In the genomic region with DNA sequence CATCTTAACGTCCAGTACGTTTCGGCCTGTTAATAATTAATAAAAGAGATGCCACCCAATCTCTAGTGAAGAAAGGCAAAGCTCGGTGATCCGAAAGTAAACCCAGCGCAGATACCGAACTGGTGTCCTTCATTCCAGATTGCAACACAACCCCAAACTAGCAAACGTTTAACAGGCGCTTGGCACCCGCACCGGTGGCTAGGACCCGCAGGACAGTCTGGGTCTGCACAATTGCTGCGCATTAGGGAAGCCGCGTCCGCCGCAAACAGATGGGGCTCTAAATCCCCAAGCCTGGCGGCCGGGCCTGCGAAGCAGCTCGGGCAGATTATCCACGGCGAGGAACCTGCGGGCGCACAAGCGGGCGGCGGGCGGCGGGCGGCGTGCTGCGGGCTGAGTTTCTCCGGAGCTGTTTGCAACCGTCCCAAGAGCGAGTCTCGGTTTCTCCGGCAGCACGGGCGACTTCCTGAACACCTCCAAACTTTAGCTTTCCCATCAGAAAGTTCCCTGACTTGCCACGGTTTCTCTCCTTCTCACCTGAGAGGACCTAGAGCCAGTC, we compare ENCODE assay signal across 1 cellular context.
TF ChIP-seq lines count a peak whose summit lies in the region.

No MANE protein-coding gene starts in this region.

TF ChIP-seq in HepG2, 621 proteins besides CTCF, POLR2A, EP300 and RAD21 (continued from another document and continues in another):
- TF ChIP-seq, protein P1, sequence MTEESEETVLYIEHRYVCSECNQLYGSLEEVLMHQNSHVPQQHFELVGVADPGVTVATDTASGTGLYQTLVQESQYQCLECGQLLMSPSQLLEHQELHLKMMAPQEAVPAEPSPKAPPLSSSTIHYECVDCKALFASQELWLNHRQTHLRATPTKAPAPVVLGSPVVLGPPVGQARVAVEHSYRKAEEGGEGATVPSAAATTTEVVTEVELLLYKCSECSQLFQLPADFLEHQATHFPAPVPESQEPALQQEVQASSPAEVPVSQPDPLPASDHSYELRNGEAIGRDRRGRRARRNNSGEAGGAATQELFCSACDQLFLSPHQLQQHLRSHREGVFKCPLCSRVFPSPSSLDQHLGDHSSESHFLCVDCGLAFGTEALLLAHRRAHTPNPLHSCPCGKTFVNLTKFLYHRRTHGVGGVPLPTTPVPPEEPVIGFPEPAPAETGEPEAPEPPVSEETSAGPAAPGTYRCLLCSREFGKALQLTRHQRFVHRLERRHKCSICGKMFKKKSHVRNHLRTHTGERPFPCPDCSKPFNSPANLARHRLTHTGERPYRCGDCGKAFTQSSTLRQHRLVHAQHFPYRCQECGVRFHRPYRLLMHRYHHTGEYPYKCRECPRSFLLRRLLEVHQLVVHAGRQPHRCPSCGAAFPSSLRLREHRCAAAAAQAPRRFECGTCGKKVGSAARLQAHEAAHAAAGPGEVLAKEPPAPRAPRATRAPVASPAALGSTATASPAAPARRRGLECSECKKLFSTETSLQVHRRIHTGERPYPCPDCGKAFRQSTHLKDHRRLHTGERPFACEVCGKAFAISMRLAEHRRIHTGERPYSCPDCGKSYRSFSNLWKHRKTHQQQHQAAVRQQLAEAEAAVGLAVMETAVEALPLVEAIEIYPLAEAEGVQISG (CRISPR knock-in tag; IDR thresholded peaks at IDR 0.05) = peak; percentile 84
- 0 out of 2 replicates have a peak, but pooled peaks have one; percentile 37 for TF ChIP-seq ZNF441 (CRISPR knock-in tag; IDR thresholded peaks at IDR 0.05; ENCODE audit: borderline replicate concordance)
- TF ChIP-seq, protein P2, sequence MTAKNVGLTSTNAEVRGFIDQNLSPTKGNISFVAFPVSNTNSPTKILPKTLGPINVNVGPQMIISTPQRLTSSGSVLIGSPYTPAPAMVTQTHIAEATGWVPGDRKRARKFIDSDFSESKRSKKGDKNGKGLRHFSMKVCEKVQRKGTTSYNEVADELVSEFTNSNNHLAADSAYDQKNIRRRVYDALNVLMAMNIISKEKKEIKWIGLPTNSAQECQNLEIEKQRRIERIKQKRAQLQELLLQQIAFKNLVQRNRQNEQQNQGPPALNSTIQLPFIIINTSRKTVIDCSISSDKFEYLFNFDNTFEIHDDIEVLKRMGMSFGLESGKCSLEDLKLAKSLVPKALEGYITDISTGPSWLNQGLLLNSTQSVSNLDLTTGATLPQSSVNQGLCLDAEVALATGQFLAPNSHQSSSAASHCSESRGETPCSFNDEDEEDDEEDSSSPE (CRISPR knock-in tag; IDR thresholded peaks at IDR 0.05) = 0 out of 2 replicates have a peak, but pooled peaks have one; percentile 36
- no peak for TF ChIP-seq NFATC3 (CRISPR knock-in tag; IDR thresholded peaks at IDR 0.05)
- TF ChIP-seq RFXANK (CRISPR knock-in tag; IDR thresholded peaks at IDR 0.05) = no peak
- TF ChIP-seq, protein P3, sequence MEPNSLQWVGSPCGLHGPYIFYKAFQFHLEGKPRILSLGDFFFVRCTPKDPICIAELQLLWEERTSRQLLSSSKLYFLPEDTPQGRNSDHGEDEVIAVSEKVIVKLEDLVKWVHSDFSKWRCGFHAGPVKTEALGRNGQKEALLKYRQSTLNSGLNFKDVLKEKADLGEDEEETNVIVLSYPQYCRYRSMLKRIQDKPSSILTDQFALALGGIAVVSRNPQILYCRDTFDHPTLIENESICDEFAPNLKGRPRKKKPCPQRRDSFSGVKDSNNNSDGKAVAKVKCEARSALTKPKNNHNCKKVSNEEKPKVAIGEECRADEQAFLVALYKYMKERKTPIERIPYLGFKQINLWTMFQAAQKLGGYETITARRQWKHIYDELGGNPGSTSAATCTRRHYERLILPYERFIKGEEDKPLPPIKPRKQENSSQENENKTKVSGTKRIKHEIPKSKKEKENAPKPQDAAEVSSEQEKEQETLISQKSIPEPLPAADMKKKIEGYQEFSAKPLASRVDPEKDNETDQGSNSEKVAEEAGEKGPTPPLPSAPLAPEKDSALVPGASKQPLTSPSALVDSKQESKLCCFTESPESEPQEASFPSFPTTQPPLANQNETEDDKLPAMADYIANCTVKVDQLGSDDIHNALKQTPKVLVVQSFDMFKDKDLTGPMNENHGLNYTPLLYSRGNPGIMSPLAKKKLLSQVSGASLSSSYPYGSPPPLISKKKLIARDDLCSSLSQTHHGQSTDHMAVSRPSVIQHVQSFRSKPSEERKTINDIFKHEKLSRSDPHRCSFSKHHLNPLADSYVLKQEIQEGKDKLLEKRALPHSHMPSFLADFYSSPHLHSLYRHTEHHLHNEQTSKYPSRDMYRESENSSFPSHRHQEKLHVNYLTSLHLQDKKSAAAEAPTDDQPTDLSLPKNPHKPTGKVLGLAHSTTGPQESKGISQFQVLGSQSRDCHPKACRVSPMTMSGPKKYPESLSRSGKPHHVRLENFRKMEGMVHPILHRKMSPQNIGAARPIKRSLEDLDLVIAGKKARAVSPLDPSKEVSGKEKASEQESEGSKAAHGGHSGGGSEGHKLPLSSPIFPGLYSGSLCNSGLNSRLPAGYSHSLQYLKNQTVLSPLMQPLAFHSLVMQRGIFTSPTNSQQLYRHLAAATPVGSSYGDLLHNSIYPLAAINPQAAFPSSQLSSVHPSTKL (CRISPR knock-in tag; IDR thresholded peaks at IDR 0.05) = peak; percentile 84
- no peak for TF ChIP-seq RELA (CRISPR knock-in tag; IDR thresholded peaks at IDR 0.05)
- TF ChIP-seq KDM4B (CRISPR knock-in tag; IDR thresholded peaks at IDR 0.05) = no peak
- 0 out of 2 replicates have a peak, but pooled peaks have one; percentile 18 for TF ChIP-seq TOPORS (CRISPR knock-in tag; IDR thresholded peaks at IDR 0.05)
- TF ChIP-seq MAF1 (CRISPR knock-in tag; IDR thresholded peaks at IDR 0.05; ENCODE audit: borderline replicate concordance) = no peak
- TF ChIP-seq TSC22D2 (CRISPR knock-in tag; IDR thresholded peaks at IDR 0.05; ENCODE audit: borderline replicate concordance) = 0 out of 2 replicates have a peak, but pooled peaks have one; percentile 38
- TF ChIP-seq, protein P4, sequence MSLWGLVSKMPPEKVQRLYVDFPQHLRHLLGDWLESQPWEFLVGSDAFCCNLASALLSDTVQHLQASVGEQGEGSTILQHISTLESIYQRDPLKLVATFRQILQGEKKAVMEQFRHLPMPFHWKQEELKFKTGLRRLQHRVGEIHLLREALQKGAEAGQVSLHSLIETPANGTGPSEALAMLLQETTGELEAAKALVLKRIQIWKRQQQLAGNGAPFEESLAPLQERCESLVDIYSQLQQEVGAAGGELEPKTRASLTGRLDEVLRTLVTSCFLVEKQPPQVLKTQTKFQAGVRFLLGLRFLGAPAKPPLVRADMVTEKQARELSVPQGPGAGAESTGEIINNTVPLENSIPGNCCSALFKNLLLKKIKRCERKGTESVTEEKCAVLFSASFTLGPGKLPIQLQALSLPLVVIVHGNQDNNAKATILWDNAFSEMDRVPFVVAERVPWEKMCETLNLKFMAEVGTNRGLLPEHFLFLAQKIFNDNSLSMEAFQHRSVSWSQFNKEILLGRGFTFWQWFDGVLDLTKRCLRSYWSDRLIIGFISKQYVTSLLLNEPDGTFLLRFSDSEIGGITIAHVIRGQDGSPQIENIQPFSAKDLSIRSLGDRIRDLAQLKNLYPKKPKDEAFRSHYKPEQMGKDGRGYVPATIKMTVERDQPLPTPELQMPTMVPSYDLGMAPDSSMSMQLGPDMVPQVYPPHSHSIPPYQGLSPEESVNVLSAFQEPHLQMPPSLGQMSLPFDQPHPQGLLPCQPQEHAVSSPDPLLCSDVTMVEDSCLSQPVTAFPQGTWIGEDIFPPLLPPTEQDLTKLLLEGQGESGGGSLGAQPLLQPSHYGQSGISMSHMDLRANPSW (CRISPR knock-in tag; IDR thresholded peaks at IDR 0.05; ENCODE audit: borderline replicate concordance) = no peak
- peak; percentile 84 for TF ChIP-seq TEAD3 (CRISPR knock-in tag; optimal IDR thresholded peaks at IDR 0.05; ENCODE audit: borderline replicate concordance)
- TF ChIP-seq, protein P5, sequence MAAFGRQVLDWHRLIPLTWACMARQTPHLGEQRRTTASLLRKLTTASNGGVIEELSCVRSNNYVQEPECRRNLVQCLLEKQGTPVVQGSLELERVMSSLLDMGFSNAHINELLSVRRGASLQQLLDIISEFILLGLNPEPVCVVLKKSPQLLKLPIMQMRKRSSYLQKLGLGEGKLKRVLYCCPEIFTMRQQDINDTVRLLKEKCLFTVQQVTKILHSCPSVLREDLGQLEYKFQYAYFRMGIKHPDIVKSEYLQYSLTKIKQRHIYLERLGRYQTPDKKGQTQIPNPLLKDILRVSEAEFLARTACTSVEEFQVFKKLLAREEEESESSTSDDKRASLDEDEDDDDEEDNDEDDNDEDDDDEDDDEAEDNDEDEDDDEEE (CRISPR knock-in tag; IDR thresholded peaks at IDR 0.05) = no peak
- TF ChIP-seq ZNF713 (CRISPR knock-in tag; IDR thresholded peaks at IDR 0.05) = no peak
- TF ChIP-seq, protein P6, sequence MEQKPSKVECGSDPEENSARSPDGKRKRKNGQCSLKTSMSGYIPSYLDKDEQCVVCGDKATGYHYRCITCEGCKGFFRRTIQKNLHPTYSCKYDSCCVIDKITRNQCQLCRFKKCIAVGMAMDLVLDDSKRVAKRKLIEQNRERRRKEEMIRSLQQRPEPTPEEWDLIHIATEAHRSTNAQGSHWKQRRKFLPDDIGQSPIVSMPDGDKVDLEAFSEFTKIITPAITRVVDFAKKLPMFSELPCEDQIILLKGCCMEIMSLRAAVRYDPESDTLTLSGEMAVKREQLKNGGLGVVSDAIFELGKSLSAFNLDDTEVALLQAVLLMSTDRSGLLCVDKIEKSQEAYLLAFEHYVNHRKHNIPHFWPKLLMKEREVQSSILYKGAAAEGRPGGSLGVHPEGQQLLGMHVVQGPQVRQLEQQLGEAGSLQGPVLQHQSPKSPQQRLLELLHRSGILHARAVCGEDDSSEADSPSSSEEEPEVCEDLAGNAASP (CRISPR knock-in tag; IDR thresholded peaks at IDR 0.05; ENCODE audit: borderline replicate concordance) = no peak
- TF ChIP-seq DPF2 (CRISPR knock-in tag; IDR thresholded peaks at IDR 0.05; ENCODE audit: borderline replicate concordance, low read depth) = peak; percentile 43; the same call in 1 of the 2 replicates
- peak; percentile 67; the same call in 1 of the 2 replicates for TF ChIP-seq THAP11 (CRISPR knock-in tag; IDR thresholded peaks at IDR 0.05)
- TF ChIP-seq, protein P7, sequence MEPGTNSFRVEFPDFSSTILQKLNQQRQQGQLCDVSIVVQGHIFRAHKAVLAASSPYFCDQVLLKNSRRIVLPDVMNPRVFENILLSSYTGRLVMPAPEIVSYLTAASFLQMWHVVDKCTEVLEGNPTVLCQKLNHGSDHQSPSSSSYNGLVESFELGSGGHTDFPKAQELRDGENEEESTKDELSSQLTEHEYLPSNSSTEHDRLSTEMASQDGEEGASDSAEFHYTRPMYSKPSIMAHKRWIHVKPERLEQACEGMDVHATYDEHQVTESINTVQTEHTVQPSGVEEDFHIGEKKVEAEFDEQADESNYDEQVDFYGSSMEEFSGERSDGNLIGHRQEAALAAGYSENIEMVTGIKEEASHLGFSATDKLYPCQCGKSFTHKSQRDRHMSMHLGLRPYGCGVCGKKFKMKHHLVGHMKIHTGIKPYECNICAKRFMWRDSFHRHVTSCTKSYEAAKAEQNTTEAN (CRISPR knock-in tag; conservative IDR thresholded peaks at IDR 0.05) = no peak; the same call in 1 of the 2 replicates
- TF ChIP-seq SMARCC2 (IDR thresholded peaks at IDR 0.05) = no peak
- no peak; the same call in 1 of the 2 replicates for TF ChIP-seq ZNF629 (CRISPR knock-in tag; conservative IDR thresholded peaks at IDR 0.05)
- no peak for TF ChIP-seq SMAD9 (CRISPR knock-in tag; IDR thresholded peaks at IDR 0.05)
- no peak for TF ChIP-seq FLYWCH1 (CRISPR knock-in tag; IDR thresholded peaks at IDR 0.05)
- peak; percentile 74; the same call in 1 of the 2 replicates for TF ChIP-seq REPIN1 (CRISPR knock-in tag; IDR thresholded peaks at IDR 0.05; ENCODE audit: borderline replicate concordance, low read depth)
- TF ChIP-seq FOXC1 (CRISPR knock-in tag; IDR thresholded peaks at IDR 0.05; ENCODE audit: borderline replicate concordance) = no peak; the same call in 1 of the 2 replicates
- peak; percentile 73; the same call in 1 of the 2 replicates for TF ChIP-seq BORCS8-MEF2B (CRISPR knock-in tag; IDR thresholded peaks at IDR 0.05)
- TF ChIP-seq, protein P8, sequence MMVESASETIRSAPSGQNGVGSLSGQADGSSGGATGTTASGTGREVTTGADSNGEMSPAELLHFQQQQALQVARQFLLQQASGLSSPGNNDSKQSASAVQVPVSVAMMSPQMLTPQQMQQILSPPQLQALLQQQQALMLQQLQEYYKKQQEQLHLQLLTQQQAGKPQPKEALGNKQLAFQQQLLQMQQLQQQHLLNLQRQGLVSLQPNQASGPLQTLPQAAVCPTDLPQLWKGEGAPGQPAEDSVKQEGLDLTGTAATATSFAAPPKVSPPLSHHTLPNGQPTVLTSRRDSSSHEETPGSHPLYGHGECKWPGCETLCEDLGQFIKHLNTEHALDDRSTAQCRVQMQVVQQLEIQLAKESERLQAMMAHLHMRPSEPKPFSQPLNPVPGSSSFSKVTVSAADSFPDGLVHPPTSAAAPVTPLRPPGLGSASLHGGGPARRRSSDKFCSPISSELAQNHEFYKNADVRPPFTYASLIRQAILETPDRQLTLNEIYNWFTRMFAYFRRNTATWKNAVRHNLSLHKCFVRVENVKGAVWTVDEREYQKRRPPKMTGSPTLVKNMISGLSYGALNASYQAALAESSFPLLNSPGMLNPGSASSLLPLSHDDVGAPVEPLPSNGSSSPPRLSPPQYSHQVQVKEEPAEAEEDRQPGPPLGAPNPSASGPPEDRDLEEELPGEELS (CRISPR knock-in tag; IDR thresholded peaks at IDR 0.05) = peak; percentile 79
- TF ChIP-seq ZBTB20 (CRISPR knock-in tag; IDR thresholded peaks at IDR 0.05; ENCODE audit: borderline replicate concordance, low read depth) = peak; percentile 72; the same call in 1 of the 2 replicates
- TF ChIP-seq ZNF101 (CRISPR knock-in tag; IDR thresholded peaks at IDR 0.05; ENCODE audit: borderline replicate concordance, low read depth) = no peak
- TF ChIP-seq, protein P9, sequence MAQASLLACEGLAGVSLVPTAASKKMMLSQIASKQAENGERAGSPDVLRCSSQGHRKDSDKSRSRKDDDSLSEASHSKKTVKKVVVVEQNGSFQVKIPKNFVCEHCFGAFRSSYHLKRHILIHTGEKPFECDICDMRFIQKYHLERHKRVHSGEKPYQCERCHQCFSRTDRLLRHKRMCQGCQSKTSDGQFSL (CRISPR knock-in tag; IDR thresholded peaks at IDR 0.05) = no peak
- TF ChIP-seq HNRNPUL1 (IDR thresholded peaks at IDR 0.05; ENCODE audit: low read depth, low read length) = peak; percentile 61; the same call in 1 of the 2 replicates
- no peak for TF ChIP-seq HNRNPH1 (optimal IDR thresholded peaks at IDR 0.05; ENCODE audit: low read depth, low read length)
- no peak; the same call in 1 of the 2 replicates for TF ChIP-seq ZSCAN31 (CRISPR knock-in tag; IDR thresholded peaks at IDR 0.05; ENCODE audit: low read depth)
- no peak for TF ChIP-seq MAZ (IDR thresholded peaks at IDR 0.05; ENCODE audit: borderline replicate concordance, low read depth, low read length)
- no peak; the same call in 1 of the 2 replicates for TF ChIP-seq MAZ (CRISPR knock-in tag; IDR thresholded peaks at IDR 0.05; ENCODE audit: low read depth)
- no peak for TF ChIP-seq ZNF670 (CRISPR knock-in tag; IDR thresholded peaks at IDR 0.05; ENCODE audit: borderline replicate concordance)
- TF ChIP-seq NFYC (CRISPR knock-in tag; IDR thresholded peaks at IDR 0.05) = no peak
- peak; percentile 79; the same call in 1 of the 2 replicates for TF ChIP-seq TARDBP (CRISPR knock-in tag; IDR thresholded peaks at IDR 0.05)
- no peak for TF ChIP-seq NPAS2 (CRISPR knock-in tag; IDR thresholded peaks at IDR 0.05; ENCODE audit: borderline replicate concordance)
- no peak for TF ChIP-seq ZBTB21 (CRISPR knock-in tag; IDR thresholded peaks at IDR 0.05)
- TF ChIP-seq MTF2 (CRISPR knock-in tag; IDR thresholded peaks at IDR 0.05; ENCODE audit: borderline replicate concordance) = peak; percentile 74; the same call in 1 of the 2 replicates
